In the genomic region with DNA sequence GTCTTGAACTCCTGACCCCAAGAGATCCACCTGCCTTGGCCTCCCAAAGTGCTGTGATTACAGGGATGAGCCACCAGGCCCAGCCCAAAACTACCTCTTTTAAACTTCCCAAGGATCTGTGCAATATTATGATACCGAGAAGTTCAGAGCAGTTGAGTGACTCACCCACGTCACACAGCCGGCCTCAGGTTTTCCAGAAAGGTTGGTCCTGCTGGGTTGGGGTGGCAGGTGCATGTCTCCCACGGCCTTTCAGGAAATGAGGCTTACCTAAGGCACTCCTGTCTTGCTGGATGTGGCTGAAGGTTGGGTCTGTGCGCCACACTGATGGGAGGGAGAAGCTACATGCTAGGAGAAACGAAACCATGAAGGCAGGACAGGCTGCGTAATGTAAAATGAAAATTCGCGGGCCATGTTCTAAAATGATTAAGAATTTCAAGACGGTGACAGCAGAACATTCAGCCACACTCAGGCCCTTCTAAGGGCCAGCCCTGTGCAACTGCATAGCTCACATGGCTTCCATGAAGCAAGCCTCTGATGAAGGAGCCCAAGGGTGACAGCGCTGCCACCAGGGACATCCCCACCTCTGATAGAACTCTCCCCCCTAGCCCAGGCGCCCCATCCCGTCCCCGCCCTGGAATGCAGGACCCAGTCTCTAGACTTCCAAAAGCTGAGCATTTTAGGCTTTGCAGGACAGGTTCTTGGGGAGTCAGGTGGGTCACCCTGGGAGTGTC, we compare ENCODE assay signal across 1 cellular context.
TF ChIP-seq lines count a peak whose summit lies in the region.

No MANE protein-coding gene starts in this region.

TF ChIP-seq in WTC11, 78 proteins besides CTCF, POLR2A, EP300 and RAD21 (continued from another document):
- TF ChIP-seq, protein P1, sequence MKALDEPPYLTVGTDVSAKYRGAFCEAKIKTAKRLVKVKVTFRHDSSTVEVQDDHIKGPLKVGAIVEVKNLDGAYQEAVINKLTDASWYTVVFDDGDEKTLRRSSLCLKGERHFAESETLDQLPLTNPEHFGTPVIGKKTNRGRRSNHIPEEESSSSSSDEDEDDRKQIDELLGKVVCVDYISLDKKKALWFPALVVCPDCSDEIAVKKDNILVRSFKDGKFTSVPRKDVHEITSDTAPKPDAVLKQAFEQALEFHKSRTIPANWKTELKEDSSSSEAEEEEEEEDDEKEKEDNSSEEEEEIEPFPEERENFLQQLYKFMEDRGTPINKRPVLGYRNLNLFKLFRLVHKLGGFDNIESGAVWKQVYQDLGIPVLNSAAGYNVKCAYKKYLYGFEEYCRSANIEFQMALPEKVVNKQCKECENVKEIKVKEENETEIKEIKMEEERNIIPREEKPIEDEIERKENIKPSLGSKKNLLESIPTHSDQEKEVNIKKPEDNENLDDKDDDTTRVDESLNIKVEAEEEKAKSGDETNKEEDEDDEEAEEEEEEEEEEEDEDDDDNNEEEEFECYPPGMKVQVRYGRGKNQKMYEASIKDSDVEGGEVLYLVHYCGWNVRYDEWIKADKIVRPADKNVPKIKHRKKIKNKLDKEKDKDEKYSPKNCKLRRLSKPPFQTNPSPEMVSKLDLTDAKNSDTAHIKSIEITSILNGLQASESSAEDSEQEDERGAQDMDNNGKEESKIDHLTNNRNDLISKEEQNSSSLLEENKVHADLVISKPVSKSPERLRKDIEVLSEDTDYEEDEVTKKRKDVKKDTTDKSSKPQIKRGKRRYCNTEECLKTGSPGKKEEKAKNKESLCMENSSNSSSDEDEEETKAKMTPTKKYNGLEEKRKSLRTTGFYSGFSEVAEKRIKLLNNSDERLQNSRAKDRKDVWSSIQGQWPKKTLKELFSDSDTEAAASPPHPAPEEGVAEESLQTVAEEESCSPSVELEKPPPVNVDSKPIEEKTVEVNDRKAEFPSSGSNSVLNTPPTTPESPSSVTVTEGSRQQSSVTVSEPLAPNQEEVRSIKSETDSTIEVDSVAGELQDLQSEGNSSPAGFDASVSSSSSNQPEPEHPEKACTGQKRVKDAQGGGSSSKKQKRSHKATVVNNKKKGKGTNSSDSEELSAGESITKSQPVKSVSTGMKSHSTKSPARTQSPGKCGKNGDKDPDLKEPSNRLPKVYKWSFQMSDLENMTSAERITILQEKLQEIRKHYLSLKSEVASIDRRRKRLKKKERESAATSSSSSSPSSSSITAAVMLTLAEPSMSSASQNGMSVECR (CRISPR knock-in tag; IDR thresholded peaks at IDR 0.05; ENCODE audit: borderline replicate concordance) = no peak
- TF ChIP-seq USF1 (CRISPR knock-in tag; IDR thresholded peaks at IDR 0.05) (no peak), ZNF121 (CRISPR knock-in tag; IDR thresholded peaks at IDR 0.05) (no peak), KAT7 (CRISPR knock-in tag; IDR thresholded peaks at IDR 0.05; ENCODE audit: borderline replicate concordance) (no peak)
